1 cellular context compared by ENCODE assay signal in the genomic region with DNA sequence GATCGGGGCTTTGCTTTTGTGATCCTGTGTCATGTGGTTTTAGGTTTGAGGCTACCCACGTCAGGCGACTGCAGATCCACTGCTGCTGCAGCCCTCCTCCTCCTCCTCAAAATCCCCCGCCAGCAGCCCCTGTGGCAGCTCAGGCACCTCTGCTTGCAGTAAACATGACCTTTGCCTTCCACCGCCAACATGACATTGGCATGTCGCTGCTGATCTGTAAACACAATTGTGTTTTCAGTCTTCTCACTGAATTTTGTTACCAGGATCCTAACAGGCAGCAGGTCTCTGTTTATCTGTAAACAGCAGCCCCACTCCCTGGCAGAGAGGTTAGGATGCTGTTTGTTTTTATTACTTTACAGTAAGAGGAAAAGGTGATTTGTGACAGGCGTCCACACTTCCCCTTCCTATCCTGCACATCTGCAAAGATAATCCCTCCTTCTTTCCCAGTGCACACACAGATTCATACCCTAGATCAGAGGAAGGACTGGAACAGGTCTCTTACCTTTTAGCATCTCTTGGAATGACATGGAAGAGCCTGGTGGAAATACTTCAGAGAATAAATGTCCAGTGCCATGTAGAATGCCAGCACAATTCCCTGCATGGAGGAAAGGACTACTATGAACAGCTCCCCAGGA.
TF ChIP-seq lines count a peak whose summit lies in the region.

No MANE protein-coding gene starts in this region.

TF ChIP-seq in GM23338, 12 proteins besides CTCF, POLR2A, EP300 and RAD21 (continued from another document):
- TF ChIP-seq, protein P1, sequence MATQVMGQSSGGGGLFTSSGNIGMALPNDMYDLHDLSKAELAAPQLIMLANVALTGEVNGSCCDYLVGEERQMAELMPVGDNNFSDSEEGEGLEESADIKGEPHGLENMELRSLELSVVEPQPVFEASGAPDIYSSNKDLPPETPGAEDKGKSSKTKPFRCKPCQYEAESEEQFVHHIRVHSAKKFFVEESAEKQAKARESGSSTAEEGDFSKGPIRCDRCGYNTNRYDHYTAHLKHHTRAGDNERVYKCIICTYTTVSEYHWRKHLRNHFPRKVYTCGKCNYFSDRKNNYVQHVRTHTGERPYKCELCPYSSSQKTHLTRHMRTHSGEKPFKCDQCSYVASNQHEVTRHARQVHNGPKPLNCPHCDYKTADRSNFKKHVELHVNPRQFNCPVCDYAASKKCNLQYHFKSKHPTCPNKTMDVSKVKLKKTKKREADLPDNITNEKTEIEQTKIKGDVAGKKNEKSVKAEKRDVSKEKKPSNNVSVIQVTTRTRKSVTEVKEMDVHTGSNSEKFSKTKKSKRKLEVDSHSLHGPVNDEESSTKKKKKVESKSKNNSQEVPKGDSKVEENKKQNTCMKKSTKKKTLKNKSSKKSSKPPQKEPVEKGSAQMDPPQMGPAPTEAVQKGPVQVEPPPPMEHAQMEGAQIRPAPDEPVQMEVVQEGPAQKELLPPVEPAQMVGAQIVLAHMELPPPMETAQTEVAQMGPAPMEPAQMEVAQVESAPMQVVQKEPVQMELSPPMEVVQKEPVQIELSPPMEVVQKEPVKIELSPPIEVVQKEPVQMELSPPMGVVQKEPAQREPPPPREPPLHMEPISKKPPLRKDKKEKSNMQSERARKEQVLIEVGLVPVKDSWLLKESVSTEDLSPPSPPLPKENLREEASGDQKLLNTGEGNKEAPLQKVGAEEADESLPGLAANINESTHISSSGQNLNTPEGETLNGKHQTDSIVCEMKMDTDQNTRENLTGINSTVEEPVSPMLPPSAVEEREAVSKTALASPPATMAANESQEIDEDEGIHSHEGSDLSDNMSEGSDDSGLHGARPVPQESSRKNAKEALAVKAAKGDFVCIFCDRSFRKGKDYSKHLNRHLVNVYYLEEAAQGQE (IDR thresholded peaks at IDR 0.05; ENCODE audit: unreplicated experiment): no peak
- no peak for TF ChIP-seq EZH2 (IDR thresholded peaks at IDR 0.05; ENCODE audit: low read depth, unreplicated experiment)
- no peak for TF ChIP-seq ZNF331 (CRISPR knock-in tag; IDR thresholded peaks at IDR 0.05; ENCODE audit: low read depth)
- TF ChIP-seq ZNF114 (CRISPR knock-in tag; IDR thresholded peaks at IDR 0.05): no peak
- no peak for TF ChIP-seq EZH2phosphoT487 (IDR thresholded peaks at IDR 0.05; ENCODE audit: unreplicated experiment)
- TF ChIP-seq, protein P2, sequence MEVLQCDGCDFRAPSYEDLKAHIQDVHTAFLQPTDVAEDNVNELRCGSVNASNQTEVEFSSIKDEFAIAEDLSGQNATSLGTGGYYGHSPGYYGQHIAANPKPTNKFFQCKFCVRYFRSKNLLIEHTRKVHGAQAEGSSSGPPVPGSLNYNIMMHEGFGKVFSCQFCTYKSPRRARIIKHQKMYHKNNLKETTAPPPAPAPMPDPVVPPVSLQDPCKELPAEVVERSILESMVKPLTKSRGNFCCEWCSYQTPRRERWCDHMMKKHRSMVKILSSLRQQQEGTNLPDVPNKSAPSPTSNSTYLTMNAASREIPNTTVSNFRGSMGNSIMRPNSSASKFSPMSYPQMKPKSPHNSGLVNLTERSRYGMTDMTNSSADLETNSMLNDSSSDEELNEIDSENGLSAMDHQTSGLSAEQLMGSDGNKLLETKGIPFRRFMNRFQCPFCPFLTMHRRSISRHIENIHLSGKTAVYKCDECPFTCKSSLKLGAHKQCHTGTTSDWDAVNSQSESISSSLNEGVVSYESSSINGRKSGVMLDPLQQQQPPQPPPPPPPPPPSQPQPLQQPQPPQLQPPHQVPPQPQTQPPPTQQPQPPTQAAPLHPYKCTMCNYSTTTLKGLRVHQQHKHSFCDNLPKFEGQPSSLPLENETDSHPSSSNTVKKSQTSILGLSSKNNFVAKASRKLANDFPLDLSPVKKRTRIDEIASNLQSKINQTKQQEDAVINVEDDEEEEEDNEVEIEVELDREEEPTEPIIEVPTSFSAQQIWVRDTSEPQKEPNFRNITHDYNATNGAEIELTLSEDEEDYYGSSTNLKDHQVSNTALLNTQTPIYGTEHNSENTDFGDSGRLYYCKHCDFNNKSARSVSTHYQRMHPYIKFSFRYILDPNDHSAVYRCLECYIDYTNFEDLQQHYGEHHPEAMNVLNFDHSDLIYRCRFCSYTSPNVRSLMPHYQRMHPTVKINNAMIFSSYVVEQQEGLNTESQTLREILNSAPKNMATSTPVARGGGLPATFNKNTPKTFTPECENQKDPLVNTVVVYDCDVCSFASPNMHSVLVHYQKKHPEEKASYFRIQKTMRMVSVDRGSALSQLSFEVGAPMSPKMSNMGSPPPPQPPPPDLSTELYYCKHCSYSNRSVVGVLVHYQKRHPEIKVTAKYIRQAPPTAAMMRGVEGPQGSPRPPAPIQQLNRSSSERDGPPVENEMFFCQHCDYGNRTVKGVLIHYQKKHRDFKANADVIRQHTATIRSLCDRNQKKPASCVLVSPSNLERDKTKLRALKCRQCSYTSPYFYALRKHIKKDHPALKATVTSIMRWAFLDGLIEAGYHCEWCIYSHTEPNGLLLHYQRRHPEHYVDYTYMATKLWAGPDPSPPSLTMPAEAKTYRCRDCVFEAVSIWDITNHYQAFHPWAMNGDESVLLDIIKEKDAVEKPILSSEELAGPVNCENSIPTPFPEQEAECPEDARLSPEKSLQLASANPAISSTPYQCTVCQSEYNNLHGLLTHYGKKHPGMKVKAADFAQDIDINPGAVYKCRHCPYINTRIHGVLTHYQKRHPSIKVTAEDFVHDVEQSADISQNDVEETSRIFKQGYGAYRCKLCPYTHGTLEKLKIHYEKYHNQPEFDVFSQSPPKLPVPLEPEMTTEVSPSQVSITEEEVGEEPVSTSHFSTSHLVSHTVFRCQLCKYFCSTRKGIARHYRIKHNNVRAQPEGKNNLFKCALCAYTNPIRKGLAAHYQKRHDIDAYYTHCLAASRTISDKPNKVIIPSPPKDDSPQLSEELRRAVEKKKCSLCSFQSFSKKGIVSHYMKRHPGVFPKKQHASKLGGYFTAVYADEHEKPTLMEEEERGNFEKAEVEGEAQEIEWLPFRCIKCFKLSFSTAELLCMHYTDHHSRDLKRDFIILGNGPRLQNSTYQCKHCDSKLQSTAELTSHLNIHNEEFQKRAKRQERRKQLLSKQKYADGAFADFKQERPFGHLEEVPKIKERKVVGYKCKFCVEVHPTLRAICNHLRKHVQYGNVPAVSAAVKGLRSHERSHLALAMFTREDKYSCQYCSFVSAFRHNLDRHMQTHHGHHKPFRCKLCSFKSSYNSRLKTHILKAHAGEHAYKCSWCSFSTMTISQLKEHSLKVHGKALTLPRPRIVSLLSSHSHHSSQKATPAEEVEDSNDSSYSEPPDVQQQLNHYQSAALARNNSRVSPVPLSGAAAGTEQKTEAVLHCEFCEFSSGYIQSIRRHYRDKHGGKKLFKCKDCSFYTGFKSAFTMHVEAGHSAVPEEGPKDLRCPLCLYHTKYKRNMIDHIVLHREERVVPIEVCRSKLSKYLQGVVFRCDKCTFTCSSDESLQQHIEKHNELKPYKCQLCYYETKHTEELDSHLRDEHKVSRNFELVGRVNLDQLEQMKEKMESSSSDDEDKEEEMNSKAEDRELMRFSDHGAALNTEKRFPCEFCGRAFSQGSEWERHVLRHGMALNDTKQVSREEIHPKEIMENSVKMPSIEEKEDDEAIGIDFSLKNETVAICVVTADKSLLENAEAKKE (CRISPR knock-in tag; IDR thresholded peaks at IDR 0.05): no peak
- TF ChIP-seq ETS1 (IDR thresholded peaks at IDR 0.05): no peak
- no peak for TF ChIP-seq STAT1 (IDR thresholded peaks at IDR 0.05; ENCODE audit: unreplicated experiment)
- TF ChIP-seq POLR2AphosphoS5 (IDR thresholded peaks at IDR 0.05; ENCODE audit: low read depth): no peak
- no peak for TF ChIP-seq NANOG (IDR thresholded peaks at IDR 0.05; ENCODE audit: borderline replicate concordance)
- TF ChIP-seq JUNB (IDR thresholded peaks at IDR 0.05; ENCODE audit: unreplicated experiment): no peak
